22 cellular contexts compared by ENCODE assay signal in genomic region chr2:70203086-70203485, GRCh38. TPM values are rescaled to one million over a fixed set of nuclear protein-coding genes. Genes with fewer than 3 reads are reported as not detected.
DNase-seq lines count a peak whose midpoint lies in the region; ATAC-seq, FAIRE-seq and TF ChIP-seq lines count a peak whose summit lies in the region.
"Had no signal": no experiment of that assay in that cellular context is flagged by ENCODE, and none has a peak within 500 bp of the region (broad histone marks: within the 10 kb centered on the region; RNA-seq: fewer than 3 reads in every experiment).

No MANE protein-coding gene starts in this region.

- TF ChIP-seq POLR2A in HepG2 (IDR thresholded peaks at IDR 0.05; ENCODE audit: insufficient read depth in 1 of 2, low read depth in 2 of 2, low read length in 2 of 2) (0 out of 4 replicates have a peak, but pooled peaks of 1 of the 2 experiments have one; percentile 16), stomach (IDR thresholded peaks at IDR 0.05) (no peak)

- H3K79me2 ChIP-seq in PC-3 (ENCODE audit: low read length) (no peaks in the 10 kb centered on the region), HepG2 (ENCODE audit: insufficient read depth, low read length) (no peaks in the 10 kb centered on the region)

- H3K4me3 ChIP-seq in PC-3 (ENCODE audit: low read length) = no peak overlapping the region
- no peak overlapping the region for H3K4me3 ChIP-seq in HepG2 (replicated peaks in 1 of 3; ENCODE audit: insufficient read depth in 1 of 3, low read depth in 2 of 3, low read length in 3 of 3)
- H3K4me3 ChIP-seq in tibial artery = no peak overlapping the region
- H3K4me3 ChIP-seq in stomach = no peak overlapping the region
- H3K4me3 ChIP-seq: GM23338 had no signal

- intact Hi-C loops in PC-3 (cut with micrococcal nuclease) = no loop called here
- intact Hi-C loops in HepG2 (cut with micrococcal nuclease; ENCODE audit: unreplicated experiment) = no loop called here
- intact Hi-C loops in tibial artery (cut with DNase I; ENCODE audit: low total_unique reads) = no loop called here
- intact Hi-C loops in stomach (cut with DNase I; ENCODE audit: low total_unique reads) = no loop called here

- no peak for TF ChIP-seq RAD21 in HepG2 (CRISPR knock-in tag; IDR thresholded peaks at IDR 0.05)

- ATAC-seq in PC-3 (peak; percentile 43), HepG2 (peak; percentile 17), GM19467 (IDR thresholded peaks at IDR 0.05; ENCODE audit: unreplicated experiment) (no peak)
- ATAC-seq: GM23338, HCT116 had no signal

- POLR2A ChIA-PET in PC-3 (lab: Charles Lee; ENCODE audit: unreplicated experiment) = no interaction called here
- POLR2A ChIA-PET in HepG2 (lab: Yijun Ruan, JAX) = interaction anchor here (2.6 kb wide), 1 partner anchor 12 kb away, joined by 15 read pairs; the partner anchor contains the start of gene C2orf42

- DNase-seq in ELR (ENCODE audit: low read depth) = peak; percentile 2
- DNase-seq in PC-3 = peak; percentile 14
- no peak for DNase-seq in HepG2 (ENCODE audit: low spot score)
- DNase-seq in tibial artery = no peak
- no peak for DNase-seq in stomach
- no peak for DNase-seq in activated CD4-positive, alpha-beta T cell treated with anti-CD3 and anti-CD28 coated beads, Interleukin-2, amount 50 U/mL, for 48 hours
- DNase-seq: CD4-positive, CD25-positive, alpha-beta regulatory T cell; DND-41; IMR-90; NCI-H1092 treated with DMSO at 0.1 percent for 48 hours; NCI-H1436 treated with DMSO at 0.1 percent for 48 hours; NCI-H1930; NCI-H748 treated with DMSO at 0.1 percent for 48 hours; SHP77 had no signal

- H3K4me1 ChIP-seq in PC-3 (ENCODE audit: insufficient read depth, low read length) = no peaks in the 10 kb centered on the region
- peaks cover 5% of the 10 kb centered on the region; the same call in 1 of the 2 replicates for H3K4me1 ChIP-seq in HepG2 (ENCODE audit: insufficient read depth, low read length)
- H3K4me1 ChIP-seq in tibial artery = no peaks in the 10 kb centered on the region
- H3K4me1 ChIP-seq in stomach = peaks cover 0 to 11% (median 0%) of the 10 kb centered on the region in 4 donors

- no peak overlapping the region for H3K9ac ChIP-seq in PC-3 (ENCODE audit: low read length)
- H3K9ac ChIP-seq in HepG2 (ENCODE audit: insufficient read depth, low read depth, low read length) = no peak overlapping the region
- H3K9ac ChIP-seq: KMS-11 had no signal

- CTCF ChIA-PET in PC-3 (lab: Charles Lee) (no interaction called here), HepG2 (lab: Yijun Ruan, JAX; ENCODE audit: low intra/inter-chr PET ratio, low total read pairs) (no interaction called here)

- no peaks in the 10 kb centered on the region for H3K36me3 ChIP-seq in PC-3 (ENCODE audit: low read depth, low read length)
- H3K36me3 ChIP-seq in HepG2 (replicated peaks in 1 of 2; ENCODE audit: control insufficient read depth in 1 of 2, insufficient read depth in 2 of 2, low read length in 2 of 2) = no peaks in the 10 kb centered on the region
- peaks cover 0 to 5% (median 0%) of the 10 kb centered on the region in 3 donors for H3K36me3 ChIP-seq in tibial artery
- peaks cover 0 to 6% (median 0%) of the 10 kb centered on the region in 4 donors for H3K36me3 ChIP-seq in stomach

- no peaks in the 10 kb centered on the region for H3K9me3 ChIP-seq in PC-3 (ENCODE audit: low read length)
- no peaks in the 10 kb centered on the region for H3K9me3 ChIP-seq in HepG2 (ENCODE audit: low read length)
- no peaks in the 10 kb centered on the region for H3K9me3 ChIP-seq in tibial artery
- no peaks in the 10 kb centered on the region for H3K9me3 ChIP-seq in stomach

- H3F3A ChIP-seq in PC-3 (ENCODE audit: low read length, unreplicated experiment) = no peaks in the 10 kb centered on the region

- TF ChIP-seq EP300 in HepG2 (IDR thresholded peaks at IDR 0.05; ENCODE audit: low read depth in 2 of 2, low read length in 2 of 2) = no peak
- TF ChIP-seq EP300 in HepG2 (CRISPR knock-in tag; IDR thresholded peaks at IDR 0.05; ENCODE audit: borderline replicate concordance) = no peak
- no peak for TF ChIP-seq EP300 in stomach (IDR thresholded peaks at IDR 0.05)

- no peaks in the 10 kb centered on the region for H4K20me1 ChIP-seq in PC-3 (ENCODE audit: low read length)
- H4K20me1 ChIP-seq in HepG2 (ENCODE audit: insufficient read depth, low read length) = no peaks in the 10 kb centered on the region

- in situ Hi-C loops in HepG2 (cut with HindIII; ENCODE audit: extremely low pct_ligation_motif_present, low pct_unique_long_range_greater_than_20kb) = no loop called here

- no peak for FAIRE-seq in HepG2 (lab: Jason Lieb, UNC)
- FAIRE-seq: GM12892, HTR-8/SVneo, RCC 7860 had no signal

- H3K4me2 ChIP-seq in PC-3 (ENCODE audit: low read length) (no peak overlapping the region), HepG2 (ENCODE audit: low read depth, low read length) (no peak overlapping the region)
- H3K4me2 ChIP-seq: GM23338, KMS-11 had no signal

- TF ChIP-seq CTCF in PC-3 (conservative IDR thresholded peaks at IDR 0.05; ENCODE audit: low read depth, low read length) = no peak
- TF ChIP-seq CTCF in VCaP (conservative IDR thresholded peaks at IDR 0.05) = no peak
- TF ChIP-seq CTCF in HepG2 (CRISPR knock-in tag; IDR thresholded peaks at IDR 0.05) = no peak
- TF ChIP-seq CTCF in tibial artery (IDR thresholded peaks at IDR 0.05) = no peak
- no peak for TF ChIP-seq CTCF in stomach (IDR thresholded peaks at IDR 0.05)

- H3K9me2 ChIP-seq in PC-3 (replicated peaks; ENCODE audit: low read length) = no peaks in the 10 kb centered on the region

- no TSS peak for BruUV-seq in PC-3 (replicated peaks; lab: Mats Ljungman, UMichigan)
- BruUV-seq in HepG2 (replicated peaks; lab: Mats Ljungman, UMichigan) = no TSS peak

- no peak overlapping the region for H2AFZ ChIP-seq in PC-3 (ENCODE audit: low read length)
- H2AFZ ChIP-seq in HepG2 (ENCODE audit: low read length) = no peak overlapping the region
- H2AFZ ChIP-seq: GM23338 had no signal

- H3K27me3 ChIP-seq in PC-3 (ENCODE audit: low read length) = no peaks in the 10 kb centered on the region
- H3K27me3 ChIP-seq in HepG2 (ENCODE audit: control insufficient read depth in 1 of 2, insufficient read depth in 2 of 2, low read length in 2 of 2) = no peaks in the 10 kb centered on the region
- no peaks in the 10 kb centered on the region for H3K27me3 ChIP-seq in tibial artery
- no peaks in the 10 kb centered on the region for H3K27me3 ChIP-seq in stomach

- WGBS in HepG2 (ENCODE audit: low lambda C conversion rate) = 54% methylated on average over 4 of the region's 5 CpGs
- 48 to 68% (median 53%) methylated on average over 5 of the region's 5 CpGs for WGBS in stomach, 5 donors

- no peak overlapping the region for H3K27ac ChIP-seq in PC-3 (ENCODE audit: low read length)
- H3K27ac ChIP-seq in VCaP = peak overlapping the region; percentile 66
- H3K27ac ChIP-seq in HepG2 (ENCODE audit: extremely low read length, insufficient read depth, low read length) = no peak overlapping the region
- H3K27ac ChIP-seq in tibial artery = no peak overlapping the region
- no peak overlapping the region for H3K27ac ChIP-seq in stomach
- H3K27ac ChIP-seq: KMS-11 had no signal

RNA-seq across cellular contexts. Expression of gene C2orf42, which starts 12.3 kb away (rescaled TPM):
- total RNA-seq in PC-3 (2014; rRNA removed) (17.1 and 21.1 TPM in 2 replicates), HepG2 (2016; rRNA removed; fragmentation: Illumina TruSeq; extraction: Trizol) (9.9 and 11.1 TPM in 2 replicates), stomach (10 to 100 TPM in 3 of 5 donors, 1 to 10 TPM in 2; 2.6 to 23.2 (median 11.7) TPM)
- total RNA-seq in HepG2 (2016; cell fraction: cytosol; rRNA removed; fragmentation: Illumina TruSeq; extraction: Trizol; ENCODE audit: low read depth) = 20.6 and 21.9 TPM in 2 replicates
- 9.3 and 9.6 TPM in 2 replicates for total RNA-seq in HepG2 (2016; cell fraction: insoluble cytoplasmic fraction; rRNA removed; fragmentation: Illumina TruSeq; extraction: Trizol)
- total RNA-seq in HepG2 (2016; cell fraction: membrane; rRNA removed; fragmentation: Illumina TruSeq; extraction: Trizol) = 21.6 and 22.7 TPM in 2 replicates
- total RNA-seq in HepG2 (2016; cell fraction: nucleus; rRNA removed; fragmentation: Illumina TruSeq; extraction: Trizol) = 8.7 and 10.0 TPM in 2 replicates
- polyA plus RNA-seq in HepG2 (2011; rRNA removed) (9.3 and 10.1 TPM in 2 replicates), stomach (1 to 10 TPM; 3.9 to 6.3 (median 4.3) TPM)
- polyA plus RNA-seq in HepG2 (2011; cell fraction: cytosol; rRNA removed) = 6.6 and 7.2 TPM in 2 replicates
- polyA plus RNA-seq in HepG2 (2011; cell fraction: nucleus; rRNA removed) = 10.9 and 14.5 TPM in 2 replicates
- 8.7 and 9.4 TPM in 2 replicates for polyA plus RNA-seq in HepG2 (2012)
- 2.6 and 2.8 TPM in 2 replicates for polyA plus RNA-seq in HepG2 (2016; cell fraction: cytosol; fragmentation: Illumina TruSeq; extraction: Trizol; ENCODE audit: low read depth)
- polyA plus RNA-seq in HepG2 (2016; cell fraction: insoluble cytoplasmic fraction; fragmentation: Illumina TruSeq; extraction: Trizol; ENCODE audit: low read depth) = 9.2 and 10.0 TPM in 2 replicates
- polyA plus RNA-seq in HepG2 (2016; cell fraction: membrane; fragmentation: Illumina TruSeq; extraction: Trizol; ENCODE audit: low read depth) = 5.3 and 7.7 TPM in 2 replicates
- polyA plus RNA-seq in HepG2 (2016; cell fraction: nucleus; fragmentation: Illumina TruSeq; extraction: Trizol; ENCODE audit: insufficient read depth, low read depth) = 8.3 and 10.9 TPM in 2 replicates
- 26.9 and 49.5 TPM in 2 replicates for polyA minus RNA-seq in HepG2 (2011; rRNA and poly(A)+ RNA removed; ENCODE audit: low replicate concordance)
- 8.3 and 17.8 TPM in 2 replicates for polyA minus RNA-seq in HepG2 (2011; cell fraction: cytosol; rRNA and poly(A)+ RNA removed)
- polyA minus RNA-seq in HepG2 (2011; cell fraction: nucleus; rRNA and poly(A)+ RNA removed) = 22.4 and 25.1 TPM in 2 replicates

RNA-seq across cellular contexts. Expression of gene TIA1, which starts 45.3 kb away (rescaled TPM):
- total RNA-seq in PC-3 (2014; rRNA removed) (82.5 and 123 TPM in 2 replicates), HepG2 (2016; rRNA removed; fragmentation: Illumina TruSeq; extraction: Trizol) (199 and 209 TPM in 2 replicates), stomach (100 to 1,000 TPM in 4 of 5 donors, 10 to 100 TPM in 1; 99.9 to 261 (median 205) TPM)
- 46.3 and 52.7 TPM in 2 replicates for total RNA-seq in HepG2 (2016; cell fraction: cytosol; rRNA removed; fragmentation: Illumina TruSeq; extraction: Trizol; ENCODE audit: low read depth)
- 193 and 198 TPM in 2 replicates for total RNA-seq in HepG2 (2016; cell fraction: insoluble cytoplasmic fraction; rRNA removed; fragmentation: Illumina TruSeq; extraction: Trizol)
- 37.9 and 45.7 TPM in 2 replicates for total RNA-seq in HepG2 (2016; cell fraction: membrane; rRNA removed; fragmentation: Illumina TruSeq; extraction: Trizol)
- total RNA-seq in HepG2 (2016; cell fraction: nucleus; rRNA removed; fragmentation: Illumina TruSeq; extraction: Trizol) = 256 and 292 TPM in 2 replicates
- polyA plus RNA-seq in HepG2 (2011; rRNA removed) (306 and 319 TPM in 2 replicates), stomach (10 to 100 TPM in 2 of 3 donors, 1 to 10 TPM in 1; 7.0 to 56.4 (median 10.9) TPM)
- 41.7 and 42.1 TPM in 2 replicates for polyA plus RNA-seq in HepG2 (2011; cell fraction: cytosol; rRNA removed)
- polyA plus RNA-seq in HepG2 (2011; cell fraction: nucleus; rRNA removed) = 1,074 and 1,129 TPM in 2 replicates
- polyA plus RNA-seq in HepG2 (2012) = 147 and 204 TPM in 2 replicates
- 6.0 and 6.8 TPM in 2 replicates for polyA plus RNA-seq in HepG2 (2016; cell fraction: cytosol; fragmentation: Illumina TruSeq; extraction: Trizol; ENCODE audit: low read depth)
- polyA plus RNA-seq in HepG2 (2016; cell fraction: insoluble cytoplasmic fraction; fragmentation: Illumina TruSeq; extraction: Trizol; ENCODE audit: low read depth) = 108 and 119 TPM in 2 replicates
- polyA plus RNA-seq in HepG2 (2016; cell fraction: membrane; fragmentation: Illumina TruSeq; extraction: Trizol; ENCODE audit: low read depth) = 16.0 TPM in 2 replicates
- 613 and 622 TPM in 2 replicates for polyA plus RNA-seq in HepG2 (2016; cell fraction: nucleus; fragmentation: Illumina TruSeq; extraction: Trizol; ENCODE audit: insufficient read depth, low read depth)
- polyA minus RNA-seq in HepG2 (2011; rRNA and poly(A)+ RNA removed; ENCODE audit: low replicate concordance) = 79.8 and 109 TPM in 2 replicates
- 61.2 and 67.1 TPM in 2 replicates for polyA minus RNA-seq in HepG2 (2011; cell fraction: cytosol; rRNA and poly(A)+ RNA removed)
- 718 and 820 TPM in 2 replicates for polyA minus RNA-seq in HepG2 (2011; cell fraction: nucleus; rRNA and poly(A)+ RNA removed)

RNA-seq across cellular contexts. Expression of gene PCYOX1, which starts 54.9 kb away (rescaled TPM):
- 16.1 and 17.5 TPM in 2 replicates for total RNA-seq in PC-3 (2014; rRNA removed)
- 64.6 and 94.8 TPM in 2 replicates for total RNA-seq in HepG2 (2016; rRNA removed; fragmentation: Illumina TruSeq; extraction: Trizol)
- 5.0 and 5.6 TPM in 2 replicates for total RNA-seq in HepG2 (2016; cell fraction: cytosol; rRNA removed; fragmentation: Illumina TruSeq; extraction: Trizol; ENCODE audit: low read depth)
- total RNA-seq in HepG2 (2016; cell fraction: insoluble cytoplasmic fraction; rRNA removed; fragmentation: Illumina TruSeq; extraction: Trizol) = 62.4 and 97.7 TPM in 2 replicates
- total RNA-seq in HepG2 (2016; cell fraction: membrane; rRNA removed; fragmentation: Illumina TruSeq; extraction: Trizol) = 22.4 and 27.7 TPM in 2 replicates
- total RNA-seq in HepG2 (2016; cell fraction: nucleus; rRNA removed; fragmentation: Illumina TruSeq; extraction: Trizol) = 86.9 and 110 TPM in 2 replicates
- polyA plus RNA-seq in HepG2 (2011; rRNA removed) = 61.0 and 86.6 TPM in 2 replicates
- polyA plus RNA-seq in HepG2 (2011; cell fraction: cytosol; rRNA removed) = 37.9 and 61.2 TPM in 2 replicates
- 10.2 and 15.2 TPM in 2 replicates for polyA plus RNA-seq in HepG2 (2011; cell fraction: nucleus; rRNA removed)
- 110 and 112 TPM in 2 replicates for polyA plus RNA-seq in HepG2 (2012)
- 4.3 and 4.7 TPM in 2 replicates for polyA plus RNA-seq in HepG2 (2016; cell fraction: cytosol; fragmentation: Illumina TruSeq; extraction: Trizol; ENCODE audit: low read depth)
- polyA plus RNA-seq in HepG2 (2016; cell fraction: insoluble cytoplasmic fraction; fragmentation: Illumina TruSeq; extraction: Trizol; ENCODE audit: low read depth) = 53.5 and 58.1 TPM in 2 replicates
- polyA plus RNA-seq in HepG2 (2016; cell fraction: membrane; fragmentation: Illumina TruSeq; extraction: Trizol; ENCODE audit: low read depth) = 10.1 and 11.7 TPM in 2 replicates
- 99.9 and 103 TPM in 2 replicates for polyA plus RNA-seq in HepG2 (2016; cell fraction: nucleus; fragmentation: Illumina TruSeq; extraction: Trizol; ENCODE audit: insufficient read depth, low read depth)
- polyA minus RNA-seq in HepG2 (2011; rRNA and poly(A)+ RNA removed; ENCODE audit: low replicate concordance) = 25.7 and 59.9 TPM in 2 replicates
- 65.6 and 74.8 TPM in 2 replicates for polyA minus RNA-seq in HepG2 (2011; cell fraction: cytosol; rRNA and poly(A)+ RNA removed)
- 26.8 and 37.2 TPM in 2 replicates for polyA minus RNA-seq in HepG2 (2011; cell fraction: nucleus; rRNA and poly(A)+ RNA removed)
- 10 to 100 TPM; 12.5 to 49.1 (median 18.7) TPM for total RNA-seq in stomach
- polyA plus RNA-seq in stomach = 10 to 100 TPM in 2 of 3 donors, 1 to 10 TPM in 1; 5.3 to 10.9 (median 10.6) TPM

Comparison
In these comparisons a context has a peak if more than half of its experiments do, and no peak if none do; other contexts are left out.
1. DNase-seq: peak in ELR (single experiment) and PC-3 (single experiment); none in HepG2 (single experiment), tibial artery (0 of 2), stomach (single experiment) and activated CD4-positive, alpha-beta T cell treated with anti-CD3 and anti-CD28 coated beads, Interleukin-2, amount 50 U/mL, for 48 hours (0 of 2).